Comparison of ENCODE assay signal across 12 cellular contexts in genomic region chr12:112191840-112192321, GRCh38.
DNase-seq lines count a peak whose midpoint lies in the region; ATAC-seq and TF ChIP-seq lines count a peak whose summit lies in the region.
"Had no signal": no experiment of that assay in that cellular context is flagged by ENCODE, and none has a peak within 500 bp of the region (broad histone marks: within the 10 kb centered on the region; RNA-seq: fewer than 3 reads in every experiment).

No MANE protein-coding gene starts in this region.

- peaks cover 82% of the 10 kb centered on the region for H3K36me3 ChIP-seq in lower lobe of right lung

- intact Hi-C loops in lower lobe of right lung (cut with DNase I): no loop called here

- DNase-seq in AG08396 (ENCODE audit: low spot score) (peak; percentile 36), NCI-H2171 treated with DMSO at 0.1 percent for 48 hours (lab: John Stamatoyannopoulos, UW) (peak; percentile 62), lower lobe of right lung (no peak), NK-92 (lab: John Stamatoyannopoulos, UW; ENCODE audit: unreplicated experiment) (no peak), caudate nucleus (lab: John Stamatoyannopoulos, UW) (no peak), KG1 (lab: John Stamatoyannopoulos, UW) (no peak)
- DNase-seq: activated CD4-positive, CD25-positive, alpha-beta regulatory T cell; cerebellar nuclear complex; NCI-H2081 treated with DMSO at 0.1 percent for 48 hours; nucleus accumbens had no signal

- H3K9me3 ChIP-seq in lower lobe of right lung: no peaks in the 10 kb centered on the region

- no peaks in the 10 kb centered on the region for H3K27me3 ChIP-seq in lower lobe of right lung (ENCODE audit: low read depth)

- H3K4me3 ChIP-seq in lower lobe of right lung: no peak overlapping the region

- TF ChIP-seq CTCF in lower lobe of right lung (IDR thresholded peaks at IDR 0.05): no peak

- peak; percentile 89 for ATAC-seq in esophagus mucosa
- ATAC-seq in lower lobe of right lung: no peak
- no peak for ATAC-seq in GM21381 (IDR thresholded peaks at IDR 0.05; ENCODE audit: unreplicated experiment)

- H3K27ac ChIP-seq in lower lobe of right lung (peak overlapping the region; percentile 7), caudate nucleus (ENCODE audit: low read depth, low read length) (no peak overlapping the region)

- H3K4me1 ChIP-seq in lower lobe of right lung: peaks cover 16% of the 10 kb centered on the region

Comparison
In these comparisons a context has a peak if more than half of its experiments do, and no peak if none do; other contexts are left out.
1. DNase-seq: peak in AG08396 (single experiment) and NCI-H2171 treated with DMSO at 0.1 percent for 48 hours (single experiment); none in lower lobe of right lung (single experiment), NK-92 (single experiment), caudate nucleus (0 of 61) and KG1 (single experiment).